In the genomic region with DNA sequence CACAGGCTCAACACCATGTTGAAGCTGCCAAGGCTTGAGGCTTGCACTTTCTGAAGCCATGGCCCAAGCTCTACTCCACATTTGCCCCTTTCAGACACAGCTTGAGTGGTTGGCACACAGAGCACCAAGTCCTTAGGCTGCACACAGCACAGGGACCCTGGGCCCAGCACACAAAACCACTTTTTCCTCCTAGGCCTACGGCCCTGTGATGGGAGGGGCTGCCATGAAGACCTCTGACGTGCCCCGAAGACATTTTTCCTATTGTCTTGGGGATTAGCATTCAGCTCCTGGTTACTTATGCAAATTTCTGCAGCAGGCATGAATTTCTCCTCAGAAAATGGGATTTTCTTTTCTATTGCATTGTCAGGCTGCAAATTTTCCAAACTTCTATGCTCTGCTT, we compare ENCODE assay signal across 20 cellular contexts.
"Had no signal": no experiment of that assay in that cellular context is flagged by ENCODE, and none has a peak within 500 bp of the region (broad histone marks: within the 10 kb centered on the region; RNA-seq: fewer than 3 reads in every experiment).

No MANE protein-coding gene starts in this region.

- H3K36me3 Mint-ChIP-seq: memory B cell, naive B cell had no signal

- DNase-seq: dermis blood vessel endothelial cell; dorsolateral prefrontal cortex; effector CD4-positive, alpha-beta T cell; effector memory CD4-positive, alpha-beta T cell; foreskin keratinocyte; heart left ventricle; hypothalamus; left cardiac atrium; left lung; left ventricle myocardium superior; mammary epithelial cell; mucosa of descending colon; naive B cell had no signal

- H3K4me1 Mint-ChIP-seq: memory B cell, naive B cell had no signal

- H3K27ac Mint-ChIP-seq: memory B cell, mesothelial cell of epicardium, naive B cell had no signal

- H3K4me2 ChIP-seq: hepatocyte had no signal

- H3K79me2 ChIP-seq: hepatocyte had no signal

- H3K9me3 ChIP-seq: esophagus muscularis mucosa, gastroesophageal sphincter, heart left ventricle, left lung, mucosa of descending colon had no signal

- ATAC-seq: foreskin keratinocyte, gastroesophageal sphincter, heart left ventricle, left cardiac atrium, left lung, left ventricle myocardium superior, mucosa of descending colon had no signal

- H3K27me3 Mint-ChIP-seq: memory B cell, naive B cell had no signal

- H3K4me1 ChIP-seq: esophagus muscularis mucosa, foreskin keratinocyte, gastroesophageal sphincter, heart left ventricle, left lung had no signal

- H3K4me3 ChIP-seq: coronary artery, dorsolateral prefrontal cortex, esophagus muscularis mucosa, gastroesophageal sphincter, heart left ventricle, hepatocyte, left lung, lung, mucosa of descending colon had no signal

- H2AFZ ChIP-seq: hepatocyte had no signal

- H3K36me3 ChIP-seq: esophagus muscularis mucosa, gastroesophageal sphincter, heart left ventricle, left lung had no signal

- H3K4me3 Mint-ChIP-seq: memory B cell, mesothelial cell of epicardium, naive B cell had no signal

- H3K27ac ChIP-seq: coronary artery, dorsolateral prefrontal cortex, esophagus muscularis mucosa, foreskin keratinocyte, gastroesophageal sphincter, heart left ventricle, hepatocyte, left lung had no signal

- H3K27me3 ChIP-seq: dorsolateral prefrontal cortex, esophagus muscularis mucosa, foreskin keratinocyte, gastroesophageal sphincter, heart left ventricle, hepatocyte, left lung had no signal
